21 cellular contexts compared by ENCODE assay signal in genomic region chr1:201381130-201381529, GRCh38. TPM values are rescaled to one million over a fixed set of nuclear protein-coding genes. Genes with fewer than 3 reads are reported as not detected.
A peak's percentile ranks its signal among the peaks of the same experiment; 100 is the strongest.
DNase-seq lines count a peak whose midpoint lies in the region; ATAC-seq and TF ChIP-seq lines count a peak whose summit lies in the region.
"Had no signal": no experiment of that assay in that cellular context is flagged by ENCODE, and none has a peak within 500 bp of the region (broad histone marks: within the 10 kb centered on the region; RNA-seq: fewer than 3 reads in every experiment).

No MANE protein-coding gene starts in this region.

- peak overlapping the region; percentile 92 for H3K27ac Mint-ChIP-seq in mesothelial cell of epicardium
- no peak overlapping the region for H3K27ac Mint-ChIP-seq in stimulated activated effector memory CD8-positive, alpha-beta T cell treated with anti-CD3 and anti-CD28 coated beads, Interleukin-12 subunit alpha, Interleukin-12 subunit beta, amount 100 ng/mL, for 72 hours
- H3K27ac Mint-ChIP-seq: activated CD4-positive, alpha-beta T cell treated with anti-CD3 and anti-CD28 coated beads for 36 hours had no signal

- no peaks in the 10 kb centered on the region for H3K9me3 Mint-ChIP-seq in mesothelial cell of epicardium
- H3K9me3 Mint-ChIP-seq in stimulated activated effector memory CD8-positive, alpha-beta T cell treated with anti-CD3 and anti-CD28 coated beads, Interleukin-12 subunit alpha, Interleukin-12 subunit beta, amount 100 ng/mL, for 72 hours, result no peaks in the 10 kb centered on the region

- H3K27me3 Mint-ChIP-seq in mesothelial cell of epicardium (ENCODE audit: low read depth), result no peaks in the 10 kb centered on the region

- no peaks in the 10 kb centered on the region for H3K36me3 Mint-ChIP-seq in mesothelial cell of epicardium
- H3K36me3 Mint-ChIP-seq in stimulated activated effector memory CD8-positive, alpha-beta T cell treated with anti-CD3 and anti-CD28 coated beads, Interleukin-12 subunit alpha, Interleukin-12 subunit beta, amount 100 ng/mL, for 72 hours, result no peaks in the 10 kb centered on the region

- no peak overlapping the region for H3K4me3 Mint-ChIP-seq in mesothelial cell of epicardium
- no peak overlapping the region for H3K4me3 Mint-ChIP-seq in stimulated activated effector memory CD8-positive, alpha-beta T cell treated with anti-CD3 and anti-CD28 coated beads, Interleukin-12 subunit alpha, Interleukin-12 subunit beta, amount 100 ng/mL, for 72 hours
- H3K4me3 Mint-ChIP-seq: activated CD4-positive, alpha-beta T cell treated with anti-CD3 and anti-CD28 coated beads for 36 hours had no signal

- ATAC-seq in stimulated activated effector memory CD8-positive, alpha-beta T cell treated with anti-CD3 and anti-CD28 coated beads, Interleukin-12 subunit alpha, Interleukin-12 subunit beta, amount 100 ng/mL, for 72 hours, result no peak
- ATAC-seq: activated CD4-positive, alpha-beta T cell treated with anti-CD3 and anti-CD28 coated beads for 36 hours; Panc1; pancreas had no signal

- TF ChIP-seq CTCF in mesothelial cell of epicardium (IDR thresholded peaks at IDR 0.05; ENCODE audit: unreplicated experiment), result no peak

- H3K4me1 Mint-ChIP-seq in mesothelial cell of epicardium, result peaks cover 74% of the 10 kb centered on the region
- H3K4me1 Mint-ChIP-seq in stimulated activated effector memory CD8-positive, alpha-beta T cell treated with anti-CD3 and anti-CD28 coated beads, Interleukin-12 subunit alpha, Interleukin-12 subunit beta, amount 100 ng/mL, for 72 hours, result peaks cover 10% of the 10 kb centered on the region
- H3K4me1 Mint-ChIP-seq: activated CD4-positive, alpha-beta T cell treated with anti-CD3 and anti-CD28 coated beads for 36 hours had no signal

- DNase-seq in DMS53 (lab: John Stamatoyannopoulos, UW) (peak; percentile 76), NCI-H1092 treated with DMSO at 0.1 percent for 48 hours (lab: John Stamatoyannopoulos, UW) (peak; percentile 63), NCI-H345 treated with DMSO at 0.1 percent for 48 hours (lab: John Stamatoyannopoulos, UW; ENCODE audit: unreplicated experiment) (peak; percentile 70), mesothelial cell of epicardium (ENCODE audit: low spot score in 2 of 2, unreplicated experiment in 2 of 2) (peak in 1 of 2 experiments; percentile 57), GDM1 (lab: John Stamatoyannopoulos, UW) (no peak)
- DNase-seq in activated CD4-positive, alpha-beta T cell treated with anti-CD3 and anti-CD28 coated beads for 48 hours, result no peak
- DNase-seq in stimulated activated effector memory CD8-positive, alpha-beta T cell treated with anti-CD3 and anti-CD28 coated beads, Interleukin-12 subunit alpha, Interleukin-12 subunit beta, amount 100 ng/mL, for 72 hours (ENCODE audit: low spot score in 2 of 2), result no peak
- DNase-seq: activated CD4-positive, alpha-beta T cell treated with anti-CD3 and anti-CD28 coated beads for 36 hours; activated CD8-positive, alpha-beta memory T cell treated with anti-CD3 and anti-CD28 coated beads, Interleukin-2, amount 50 U/mL, for 4 hours; activated gamma-delta T cell treated with Interleukin-2 at 50 U/mL for 16 hours; AML-193; MM.1S; NCI-H524 treated with DMSO at 0.1 percent for 48 hours; SK-N-SH; stimulated activated CD4-positive, alpha-beta T cell treated with anti-CD3 and anti-CD28 coated beads, Interleukin-4, amount 100 ng/mL, for 1 hour; substantia nigra; T1000 had no signal

RNA-seq across cellular contexts. Expression of gene TNNT2, which starts 3.6 kb away (rescaled TPM):
- 32.6 to 37.1 TPM (median 37.1 TPM) in 3 replicates for total RNA-seq in mesothelial cell of epicardium
- total RNA-seq: activated CD4-positive, alpha-beta T cell treated with anti-CD3 and anti-CD28 coated beads for 36 hours; ascending aorta had no signal

RNA-seq across cellular contexts. Expression of gene LAD1, which starts 18.0 kb away (rescaled TPM):
- 17.6 to 23.0 TPM (median 20.7 TPM) in 3 replicates for total RNA-seq in mesothelial cell of epicardium
- total RNA-seq: activated CD4-positive, alpha-beta T cell treated with anti-CD3 and anti-CD28 coated beads for 36 hours; fibroblast of villous mesenchyme had no signal

RNA-seq across cellular contexts. Expression of gene TNNI1, which starts 40.4 kb away (rescaled TPM):
- total RNA-seq in mesothelial cell of epicardium, result 6.7 to 8.4 TPM (median 7.6 TPM) in 3 replicates
- total RNA-seq: activated CD4-positive, alpha-beta T cell treated with anti-CD3 and anti-CD28 coated beads for 36 hours; ascending aorta; pancreas had no signal

Comparison
In these comparisons a context has a peak if more than half of its experiments do, and no peak if none do; other contexts are left out.
1. DNase-seq: peak in DMS53 (single experiment), NCI-H1092 treated with DMSO at 0.1 percent for 48 hours (single experiment) and NCI-H345 treated with DMSO at 0.1 percent for 48 hours (single experiment); none in activated CD4-positive, alpha-beta T cell treated with anti-CD3 and anti-CD28 coated beads for 48 hours (single experiment), stimulated activated effector memory CD8-positive, alpha-beta T cell treated with anti-CD3 and anti-CD28 coated beads, Interleukin-12 subunit alpha, Interleukin-12 subunit beta, amount 100 ng/mL, for 72 hours (0 of 2) and GDM1 (single experiment).